9 cellular contexts compared by ENCODE assay signal in genomic region chr3:186627852-186628414, GRCh38. TPM values are rescaled to one million over a fixed set of nuclear protein-coding genes. Genes with fewer than 3 reads are reported as not detected.
"Had no signal": no experiment of that assay in that cellular context is flagged by ENCODE, and none has a peak within 500 bp of the region (broad histone marks: within the 10 kb centered on the region; RNA-seq: fewer than 3 reads in every experiment).

No MANE protein-coding gene starts in this region.

- ATAC-seq: GM12878 had no signal

- DNase-seq: GDM1, GF-D8 had no signal

- H3K4me3 ChIP-seq: GM12878 had no signal

- FAIRE-seq: G401.6, GM12878, GM12891, GM12892, GM18507, GM19239 had no signal

RNA-seq across cellular contexts. Expression of gene FETUB, which starts 12.3 kb away (rescaled TPM):
- total RNA-seq: G401, GM12878 had no signal
- polyA plus RNA-seq: GM12878 had no signal

RNA-seq across cellular contexts. Expression of gene AHSG, which starts 15.1 kb away (rescaled TPM):
- total RNA-seq: G401 had no signal

RNA-seq across cellular contexts. Expression of gene HRG, which starts 37.9 kb away (rescaled TPM):
- total RNA-seq: G401 had no signal
- polyA plus RNA-seq: GM12878 had no signal
